Comparison of ENCODE assay signal across 16 cellular contexts in the genomic region with DNA sequence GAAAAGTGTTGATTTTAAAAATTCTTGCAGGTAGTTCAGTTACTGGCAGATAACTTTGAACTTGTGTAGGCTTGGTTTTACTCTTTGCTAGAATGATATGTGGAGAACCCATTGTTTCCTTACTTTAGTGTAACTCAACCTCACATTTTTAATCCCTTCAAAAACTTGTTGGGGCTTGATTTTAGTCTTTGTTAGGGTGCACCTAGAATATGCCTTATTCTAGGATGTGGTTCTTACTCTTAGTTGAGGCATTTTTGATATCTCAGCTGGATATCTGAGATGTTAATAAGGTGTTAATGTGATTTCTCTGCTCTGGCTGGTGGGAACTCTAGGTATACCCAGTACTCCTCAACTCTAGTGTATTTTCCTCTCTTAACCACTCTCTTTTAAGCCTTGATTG. TPM values are rescaled to one million over a fixed set of nuclear protein-coding genes. Genes with fewer than 3 reads are reported as not detected.
DNase-seq lines count a peak whose midpoint lies in the region; ATAC-seq and TF ChIP-seq lines count a peak whose summit lies in the region.
"Had no signal": no experiment of that assay in that cellular context is flagged by ENCODE, and none has a peak within 500 bp of the region (broad histone marks: within the 10 kb centered on the region; RNA-seq: fewer than 3 reads in every experiment).

No MANE protein-coding gene starts in this region.

- no peaks in the 10 kb centered on the region for H3K36me3 Mint-ChIP-seq in WTC11
- H3K36me3 Mint-ChIP-seq in progenitor cell of endocrine pancreas (ENCODE audit: insufficient read depth): peaks cover 6% of the 10 kb centered on the region

- peak overlapping the region; percentile 71; the same call in 1 of the 2 replicates for H3K27ac Mint-ChIP-seq in WTC11
- H3K27ac Mint-ChIP-seq in progenitor cell of endocrine pancreas: peak overlapping the region; percentile 83
- H3K27ac Mint-ChIP-seq: CD14-positive monocyte; CD4-positive, alpha-beta memory T cell had no signal

- POLR2A ChIA-PET in WTC11 (lab: Charles Lee): no interaction called here

- ATAC-seq in WTC11 (no peak), HG02623 (IDR thresholded peaks at IDR 0.05; ENCODE audit: unreplicated experiment) (no peak), GM21526 (IDR thresholded peaks at IDR 0.05; ENCODE audit: low FRiP score, unreplicated experiment) (no peak)

- H3K4me1 Mint-ChIP-seq in WTC11: peaks cover 11% of the 10 kb centered on the region
- no peaks in the 10 kb centered on the region for H3K4me1 Mint-ChIP-seq in progenitor cell of endocrine pancreas (ENCODE audit: low read depth)
- H3K4me1 Mint-ChIP-seq: CD14-positive monocyte had no signal

- DNase-seq in HPDE6-E6E7 (ENCODE audit: extremely low spot score): peak; percentile 13
- DNase-seq in WTC11 (ENCODE audit: low spot score): no peak
- no peak for DNase-seq in epithelial cell of prostate (ENCODE audit: low read depth, low spot score)
- DNase-seq in progenitor cell of endocrine pancreas (ENCODE audit: low spot score, unreplicated experiment): no peak
- no peak for DNase-seq in T-helper 2 cell
- DNase-seq: 8988T; CD4-positive, alpha-beta memory T cell; DMS153; DMS79; GDM1; GOT3; H9 had no signal

- H3K4me3 Mint-ChIP-seq in WTC11: no peak overlapping the region
- no peak overlapping the region for H3K4me3 Mint-ChIP-seq in progenitor cell of endocrine pancreas (ENCODE audit: low read depth)
- H3K4me3 Mint-ChIP-seq: CD14-positive monocyte; CD4-positive, alpha-beta memory T cell; H9 had no signal

- H3K9me3 Mint-ChIP-seq in WTC11 (no peaks in the 10 kb centered on the region), progenitor cell of endocrine pancreas (ENCODE audit: low read depth) (no peaks in the 10 kb centered on the region)
- H3K9me3 Mint-ChIP-seq: H9 had no signal

- CTCF ChIA-PET in WTC11 (lab: Charles Lee): no interaction called here

- TF ChIP-seq CTCF in WTC11 (IDR thresholded peaks at IDR 0.05): no peak
- no peak for TF ChIP-seq CTCF in progenitor cell of endocrine pancreas (IDR thresholded peaks at IDR 0.05; ENCODE audit: unreplicated experiment)

- peak overlapping the region; percentile 37 for H3K27ac ChIP-seq in epithelial cell of prostate
- H3K27ac ChIP-seq: BLaER1 had no signal

- H3K27me3 Mint-ChIP-seq in WTC11 (ENCODE audit: low read depth) (no peaks in the 10 kb centered on the region), progenitor cell of endocrine pancreas (no peaks in the 10 kb centered on the region)
- H3K27me3 Mint-ChIP-seq: CD4-positive, alpha-beta memory T cell had no signal

TF ChIP-seq in WTC11, 78 proteins besides CTCF, POLR2A, EP300 and RAD21:
- TF ChIP-seq NR1H2 (CRISPR knock-in tag; IDR thresholded peaks at IDR 0.05) (no peak), MXD4 (CRISPR knock-in tag; IDR thresholded peaks at IDR 0.05; ENCODE audit: borderline replicate concordance) (no peak), NFATC4 (CRISPR knock-in tag; IDR thresholded peaks at IDR 0.05) (no peak), EMX1 (CRISPR knock-in tag; IDR thresholded peaks at IDR 0.05) (no peak), TCF7 (CRISPR knock-in tag; IDR thresholded peaks at IDR 0.05; ENCODE audit: low read depth) (no peak), MYBL2 (CRISPR knock-in tag; IDR thresholded peaks at IDR 0.05) (no peak), ATF1 (CRISPR knock-in tag; IDR thresholded peaks at IDR 0.05) (no peak), TEAD4 (CRISPR knock-in tag; IDR thresholded peaks at IDR 0.05) (no peak), AFF4 (CRISPR knock-in tag; IDR thresholded peaks at IDR 0.05; ENCODE audit: borderline replicate concordance) (no peak), ZNF512 (CRISPR knock-in tag; IDR thresholded peaks at IDR 0.05; ENCODE audit: borderline replicate concordance) (no peak), ZNF425 (CRISPR knock-in tag; conservative IDR thresholded peaks at IDR 0.05) (no peak), ZNF423 (CRISPR knock-in tag; IDR thresholded peaks at IDR 0.05) (no peak), IRF2 (CRISPR knock-in tag; IDR thresholded peaks at IDR 0.05; ENCODE audit: borderline replicate concordance, low read depth) (no peak)
- TF ChIP-seq, protein P1, sequence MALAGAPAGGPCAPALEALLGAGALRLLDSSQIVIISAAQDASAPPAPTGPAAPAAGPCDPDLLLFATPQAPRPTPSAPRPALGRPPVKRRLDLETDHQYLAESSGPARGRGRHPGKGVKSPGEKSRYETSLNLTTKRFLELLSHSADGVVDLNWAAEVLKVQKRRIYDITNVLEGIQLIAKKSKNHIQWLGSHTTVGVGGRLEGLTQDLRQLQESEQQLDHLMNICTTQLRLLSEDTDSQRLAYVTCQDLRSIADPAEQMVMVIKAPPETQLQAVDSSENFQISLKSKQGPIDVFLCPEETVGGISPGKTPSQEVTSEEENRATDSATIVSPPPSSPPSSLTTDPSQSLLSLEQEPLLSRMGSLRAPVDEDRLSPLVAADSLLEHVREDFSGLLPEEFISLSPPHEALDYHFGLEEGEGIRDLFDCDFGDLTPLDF (CRISPR knock-in tag; IDR thresholded peaks at IDR 0.05): no peak

RNA-seq across cellular contexts. Expression of gene MNAT1, which starts 10.0 kb away (rescaled TPM):
- total RNA-seq in WTC11 (2021): 55.2 to 59.0 TPM (median 56.0 TPM) in 3 replicates
- 51.1 and 54.1 TPM in 2 replicates for total RNA-seq in progenitor cell of endocrine pancreas

RNA-seq across cellular contexts. Expression of gene SIX4, which starts 20.4 kb away (rescaled TPM):
- total RNA-seq in WTC11 (2021) (40.0 to 41.8 TPM (median 41.6 TPM) in 3 replicates), progenitor cell of endocrine pancreas (20.4 and 21.7 TPM in 2 replicates)
- total RNA-seq: CD4-positive, alpha-beta memory T cell had no signal
